Comparison of ENCODE assay signal across 14 cellular contexts in the genomic region with DNA sequence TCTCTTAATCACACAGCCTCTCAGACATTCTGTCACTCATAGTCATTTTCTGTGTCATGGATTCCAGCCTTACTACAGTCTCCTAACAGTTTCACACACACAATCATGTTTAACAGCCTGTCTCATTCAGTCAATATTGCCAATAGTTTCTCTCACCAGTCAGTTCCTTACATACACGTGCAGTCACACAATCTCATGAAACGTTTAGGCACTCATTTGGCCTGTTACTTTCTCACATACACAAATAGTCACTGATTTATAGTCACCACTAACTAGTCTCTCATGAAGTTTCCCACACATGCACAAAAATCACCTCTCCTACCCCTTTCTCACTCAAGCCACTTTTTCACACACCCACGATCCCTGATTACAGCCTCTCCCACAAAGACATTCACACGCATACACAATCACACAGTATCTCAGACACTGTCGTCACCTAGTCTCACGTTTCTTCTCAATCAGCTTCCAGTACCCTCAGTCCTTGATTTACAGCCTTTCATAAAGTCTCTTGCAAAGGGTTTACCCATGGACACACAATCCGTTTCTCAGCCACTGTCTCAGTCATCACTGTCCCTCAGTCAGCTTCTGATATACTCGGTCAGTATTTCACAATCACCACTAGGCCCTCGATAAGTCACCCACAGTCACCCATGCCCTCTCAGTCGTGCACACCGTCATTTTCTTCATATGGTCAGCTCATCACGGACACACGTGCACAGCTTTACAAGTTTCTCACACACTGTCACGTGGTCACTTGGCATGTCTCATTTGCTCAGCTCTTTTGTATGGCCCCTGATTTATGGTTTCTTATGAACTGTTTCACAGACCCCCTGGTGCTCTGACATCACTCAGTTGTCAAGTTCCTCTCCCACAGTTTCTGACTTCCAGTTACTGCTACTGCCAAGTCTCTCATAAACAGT.
"Had no signal": no experiment of that assay in that cellular context is flagged by ENCODE, and none has a peak within 500 bp of the region (broad histone marks: within the 10 kb centered on the region; RNA-seq: fewer than 3 reads in every experiment).

No MANE protein-coding gene starts in this region.

- ATAC-seq: left lung, pancreas had no signal

- H3K27ac Mint-ChIP-seq: activated CD8-positive, alpha-beta memory T cell treated with anti-CD3 and anti-CD28 coated beads, Interleukin-2, amount 10 ng/mL, durations not matched to agents 7 days and 5 days; activated naive CD8-positive, alpha-beta T cell; activated T-cell treated with anti-CD3 and anti-CD28 coated beads, Interleukin-2, amount 50 U/mL, for 24 hours; endodermal cell had no signal

- H3K9me3 ChIP-seq: left lung, pancreas had no signal

- H3K4me1 ChIP-seq: pancreas had no signal

- H3K27me3 Mint-ChIP-seq: activated CD8-positive, alpha-beta memory T cell treated with anti-CD3 and anti-CD28 coated beads, Interleukin-2, amount 10 ng/mL, durations not matched to agents 7 days and 5 days; activated naive CD8-positive, alpha-beta T cell had no signal

- H3K27ac ChIP-seq: brain microvascular endothelial cell, pancreas had no signal

- H3K4me1 Mint-ChIP-seq: neural crest cell had no signal

- H3K36me3 Mint-ChIP-seq: activated naive CD8-positive, alpha-beta T cell had no signal

- H3K4me3 ChIP-seq: left lung, pancreas had no signal

- DNase-seq: activated CD4-positive, CD25-positive, alpha-beta regulatory T cell treated with anti-CD3 and anti-CD28 coated beads, Interleukin-2, amount 50 U/mL, for 72 hours; activated effector memory CD4-positive, alpha-beta T cell treated with anti-CD3 and anti-CD28 coated beads, Interleukin-2, amount 50 U/mL, for 16 hours; activated T-cell treated with anti-CD3 and anti-CD28 coated beads, Interleukin-2, amount 50 U/mL, for 24 hours; brain microvascular endothelial cell; endodermal cell; erythroblast; left lung; mesenchymal stem cell; pancreas had no signal

- FAIRE-seq: islet of Langerhans, pancreas, urothelium cell line had no signal

- H3K4me3 Mint-ChIP-seq: activated CD8-positive, alpha-beta memory T cell treated with anti-CD3 and anti-CD28 coated beads, Interleukin-2, amount 10 ng/mL, durations not matched to agents 7 days and 5 days; activated naive CD8-positive, alpha-beta T cell; activated T-cell treated with anti-CD3 and anti-CD28 coated beads, Interleukin-2, amount 50 U/mL, for 24 hours; endodermal cell; neural crest cell had no signal

- H3K27me3 ChIP-seq: brain microvascular endothelial cell, left lung, pancreas had no signal

- H3K36me3 ChIP-seq: pancreas had no signal

- H3K9me3 Mint-ChIP-seq: activated T-cell treated with anti-CD3 and anti-CD28 coated beads, Interleukin-2, amount 50 U/mL, for 24 hours; neural crest cell had no signal
